In the genomic region with DNA sequence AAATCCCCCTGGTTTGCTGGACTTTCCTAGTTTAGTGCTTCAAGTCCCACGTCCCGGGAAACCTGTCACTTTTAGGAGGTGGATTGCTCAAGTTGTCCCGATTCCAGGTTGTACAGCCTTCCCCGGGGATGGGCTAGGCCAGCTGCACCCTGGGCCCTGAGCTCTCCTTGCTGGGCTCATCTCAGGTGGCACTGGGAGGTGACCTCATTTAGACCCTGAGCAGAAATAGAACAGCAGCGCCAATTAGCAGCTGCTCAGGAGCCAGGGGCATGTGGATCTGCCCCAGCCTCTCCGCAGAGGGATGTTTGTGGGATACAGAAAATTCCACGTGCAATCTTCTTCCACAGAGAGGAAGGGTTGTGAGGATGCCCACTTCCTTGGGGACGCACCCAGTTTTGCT, we compare ENCODE assay signal across 16 cellular contexts. TPM values are rescaled to one million over a fixed set of nuclear protein-coding genes. Genes with fewer than 3 reads are reported as not detected.
A peak's percentile ranks its signal among the peaks of the same experiment; 100 is the strongest.
DNase-seq lines count a peak whose midpoint lies in the region; ATAC-seq and TF ChIP-seq lines count a peak whose summit lies in the region.
"Had no signal": no experiment of that assay in that cellular context is flagged by ENCODE, and none has a peak within 500 bp of the region (broad histone marks: within the 10 kb centered on the region; RNA-seq: fewer than 3 reads in every experiment).

No MANE protein-coding gene starts in this region.

- TF ChIP-seq EP300 in ovary (IDR thresholded peaks at IDR 0.05): no peak

- intact Hi-C loops in psoas muscle (cut with DNase I) (no loop called here), ovary (cut with DNase I) (no loop called here)

- no peak overlapping the region for H3K4me3 Mint-ChIP-seq in immature natural killer cell

- H3K4me1 Mint-ChIP-seq in immature natural killer cell: peaks cover 23 to 28% of the 10 kb centered on the region in 2 donors

- H3K27me3 Mint-ChIP-seq in immature natural killer cell (ENCODE audit: low read depth in 3 of 3): peaks cover 0 to 10% (median 2%) of the 10 kb centered on the region in 3 donors

- no peaks in the 10 kb centered on the region for H3K36me3 Mint-ChIP-seq in immature natural killer cell

- H3K36me3 ChIP-seq in HEK293 (ENCODE audit: control insufficient read depth in 2 of 2, insufficient read depth in 1 of 2, low read length in 2 of 2) (no peaks in the 10 kb centered on the region), psoas muscle (ENCODE audit: insufficient read depth in 1 of 2, low read depth in 1 of 2) (no peaks in the 10 kb centered on the region), ovary (no peaks in the 10 kb centered on the region)

- CTCF ChIA-PET in HEK293 (lab: Yijun Ruan, JAX): interaction anchor here (0.8 to 5.9 kb wide), 2 partner anchors 8 to 11 kb away, joined by 3 to 33 read pairs; no protein-coding TSS in a partner anchor

- H3K27ac Mint-ChIP-seq in immature natural killer cell: peak overlapping the region in 4 of 6 donors; percentile 17 to 66 (median 57)

- H3K27me3 ChIP-seq in psoas muscle (ENCODE audit: insufficient read depth in 3 of 3, low read length in 2 of 3): no peaks in the 10 kb centered on the region
- no peaks in the 10 kb centered on the region for H3K27me3 ChIP-seq in ovary

- ATAC-seq in psoas muscle: peak; percentile 88 to 95 (median 90)
- no peak for ATAC-seq in GM18858 (IDR thresholded peaks at IDR 0.05; ENCODE audit: unreplicated experiment)
- ATAC-seq: GM12878 had no signal

- POLR2A ChIA-PET in HEK293 (lab: Yijun Ruan, JAX): no interaction called here

- WGBS in psoas muscle, 3 donors: 30 to 47% (median 32%) methylated on average over 8 of the region's 8 CpGs
- WGBS in ovary, 3 donors: 54 to 70% (median 61%) methylated on average over 7 to 8 of the region's 8 CpGs

- H3K4me1 ChIP-seq in HEK293 (ENCODE audit: control insufficient read depth, insufficient read depth, low read length) (0 out of 2 replicates have a peak, but pooled peaks cover 5% of the 10 kb centered on the region), psoas muscle (peaks cover 30% of the 10 kb centered on the region), ovary (ENCODE audit: insufficient read depth) (no peaks in the 10 kb centered on the region)

- TF ChIP-seq CTCF in HEK293 (tag by site-specific recombination; IDR thresholded peaks at IDR 0.05) (no peak), psoas muscle (IDR thresholded peaks at IDR 0.05) (no peak), ovary (IDR thresholded peaks at IDR 0.05) (no peak)

- DNase-seq in DMS 273 (lab: John Stamatoyannopoulos, UW; ENCODE audit: unreplicated experiment) (peak; percentile 19), DMS 273 treated with DMSO at 0.1 percent for 48 hours (lab: John Stamatoyannopoulos, UW) (no peak), immature natural killer cell (no peak), psoas muscle (peak; percentile 57 to 80), ovary (no peak), anterior cingulate cortex (lab: John Stamatoyannopoulos, UW) (no peak)
- DNase-seq: DMS79, NCI-H1048, NCI-H146, NCI-H2081 treated with DMSO at 0.1 percent for 48 hours, SK-N-SH had no signal

- H3K4me3 ChIP-seq in HEK293 (ENCODE audit: low read depth, low read length) (no peak overlapping the region), psoas muscle (no peak overlapping the region), ovary (no peak overlapping the region)
- H3K4me3 ChIP-seq: GM12878 had no signal

- H3K9me3 ChIP-seq in HEK293 (ENCODE audit: control insufficient read depth, insufficient read depth, low read depth, low read length) (no peaks in the 10 kb centered on the region), psoas muscle (no peaks in the 10 kb centered on the region), ovary (no peaks in the 10 kb centered on the region)
- H3K9me3 ChIP-seq: SK-N-SH had no signal

- TF ChIP-seq POLR2A in ovary (IDR thresholded peaks at IDR 0.05): no peak

- H3K27ac ChIP-seq in HEK293 (ENCODE audit: extremely low read depth, low read depth, low read length): no peak overlapping the region
- H3K27ac ChIP-seq in psoas muscle: peak overlapping the region; percentile 76
- H3K27ac ChIP-seq in ovary: no peak overlapping the region
- H3K27ac ChIP-seq: 22Rv1, RWPE1 had no signal

- no peaks in the 10 kb centered on the region for H3K9me3 Mint-ChIP-seq in immature natural killer cell

TF ChIP-seq in HEK293, 187 proteins besides CTCF, POLR2A, EP300 and RAD21:
- 0 out of 2 replicates have a peak, but pooled peaks have one; percentile 13 for TF ChIP-seq ZIC2 (tag by site-specific recombination; IDR thresholded peaks at IDR 0.05)
- no peak for TF ChIP-seq ZNF677 (tag by site-specific recombination; IDR thresholded peaks at IDR 0.05)

RNA-seq across cellular contexts. Expression of a gene that starts 9.6 kb away (rescaled TPM):
- polyA plus RNA-seq in immature natural killer cell (10 to 100 TPM; 31.1 to 59.4 (median 38.9) TPM), psoas muscle (10 to 100 TPM; 13.0 to 26.8 (median 24.8) TPM), ovary (10 to 100 TPM; 27.1 to 27.6 TPM)
- total RNA-seq in psoas muscle (10 to 100 TPM; 26.9 to 38.1 (median 33.9) TPM), ovary (10 to 100 TPM; 30.3 to 71.1 (median 47.4) TPM)

RNA-seq across cellular contexts. Expression of a gene that starts 14.8 kb away (rescaled TPM):
- polyA plus RNA-seq in immature natural killer cell (10 to 100 TPM; 20.6 to 28.0 (median 24.0) TPM), psoas muscle (10 to 100 TPM; 11.7 to 19.0 (median 14.8) TPM), ovary (10 to 100 TPM; 13.2 to 14.8 TPM)
- total RNA-seq in psoas muscle (10 to 100 TPM; 15.7 to 25.0 (median 20.6) TPM), ovary (10 to 100 TPM; 12.5 to 25.6 (median 19.1) TPM)

Comparison
In these comparisons a context has a peak if more than half of its experiments do, and no peak if none do; other contexts are left out.
1. DNase-seq: peak in DMS 273 (single experiment) and psoas muscle (2 of 2); none in DMS 273 treated with DMSO at 0.1 percent for 48 hours (single experiment), immature natural killer cell (0 of 3), ovary (0 of 5) and anterior cingulate cortex (0 of 58).